In the genomic region with DNA sequence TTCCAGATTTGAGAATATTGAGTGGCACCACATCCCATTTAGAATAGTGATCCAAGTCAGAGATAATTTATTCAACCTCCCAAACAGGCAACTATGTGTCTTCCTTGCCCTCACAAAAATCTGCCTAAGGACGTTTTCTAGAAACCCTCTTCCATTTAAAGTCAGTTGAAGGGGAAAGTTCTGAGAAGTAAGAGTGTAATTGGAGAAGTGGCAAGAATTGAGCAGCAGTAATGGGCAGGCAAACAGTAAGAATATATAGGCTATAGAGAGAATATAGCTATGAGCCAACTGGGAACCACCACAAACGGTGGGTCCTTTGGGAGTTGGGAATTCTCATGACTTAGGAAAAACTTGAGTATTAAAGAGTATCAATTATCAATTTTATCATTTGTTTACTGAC, we compare ENCODE assay signal across 1 cellular context.
TF ChIP-seq lines count a peak whose summit lies in the region.

No MANE protein-coding gene starts in this region.

TF ChIP-seq in endothelial cell of umbilical vein, 7 proteins besides CTCF, POLR2A, EP300 and RAD21:
- TF ChIP-seq, protein P1, sequence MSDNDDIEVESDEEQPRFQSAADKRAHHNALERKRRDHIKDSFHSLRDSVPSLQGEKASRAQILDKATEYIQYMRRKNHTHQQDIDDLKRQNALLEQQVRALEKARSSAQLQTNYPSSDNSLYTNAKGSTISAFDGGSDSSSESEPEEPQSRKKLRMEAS (IDR thresholded peaks at IDR 0.05; ENCODE audit: insufficient read depth, insufficient read length), result no peak
- TF ChIP-seq MYC (IDR thresholded peaks at IDR 0.05; ENCODE audit: low read depth, low read length), result no peak
- no peak for TF ChIP-seq GATA2 (IDR thresholded peaks at IDR 0.05; ENCODE audit: insufficient read depth, insufficient read length, low read depth, low read length)
- TF ChIP-seq EZH2 (IDR thresholded peaks at IDR 0.05; ENCODE audit: borderline replicate concordance, low read depth, low read length, severe bottlenecking), result no peak
- no peak for TF ChIP-seq FOS (IDR thresholded peaks at IDR 0.05; ENCODE audit: borderline replicate concordance, insufficient read depth, low read length)
- no peak for TF ChIP-seq JUN (IDR thresholded peaks at IDR 0.05; ENCODE audit: borderline replicate concordance, insufficient read depth, insufficient read length, low read depth)
- TF ChIP-seq POLR2AphosphoS5 (IDR thresholded peaks at IDR 0.05; ENCODE audit: insufficient read depth, low read depth, low read length), result no peak
